ENCODE assay signal across 9 cellular contexts in the genomic region with DNA sequence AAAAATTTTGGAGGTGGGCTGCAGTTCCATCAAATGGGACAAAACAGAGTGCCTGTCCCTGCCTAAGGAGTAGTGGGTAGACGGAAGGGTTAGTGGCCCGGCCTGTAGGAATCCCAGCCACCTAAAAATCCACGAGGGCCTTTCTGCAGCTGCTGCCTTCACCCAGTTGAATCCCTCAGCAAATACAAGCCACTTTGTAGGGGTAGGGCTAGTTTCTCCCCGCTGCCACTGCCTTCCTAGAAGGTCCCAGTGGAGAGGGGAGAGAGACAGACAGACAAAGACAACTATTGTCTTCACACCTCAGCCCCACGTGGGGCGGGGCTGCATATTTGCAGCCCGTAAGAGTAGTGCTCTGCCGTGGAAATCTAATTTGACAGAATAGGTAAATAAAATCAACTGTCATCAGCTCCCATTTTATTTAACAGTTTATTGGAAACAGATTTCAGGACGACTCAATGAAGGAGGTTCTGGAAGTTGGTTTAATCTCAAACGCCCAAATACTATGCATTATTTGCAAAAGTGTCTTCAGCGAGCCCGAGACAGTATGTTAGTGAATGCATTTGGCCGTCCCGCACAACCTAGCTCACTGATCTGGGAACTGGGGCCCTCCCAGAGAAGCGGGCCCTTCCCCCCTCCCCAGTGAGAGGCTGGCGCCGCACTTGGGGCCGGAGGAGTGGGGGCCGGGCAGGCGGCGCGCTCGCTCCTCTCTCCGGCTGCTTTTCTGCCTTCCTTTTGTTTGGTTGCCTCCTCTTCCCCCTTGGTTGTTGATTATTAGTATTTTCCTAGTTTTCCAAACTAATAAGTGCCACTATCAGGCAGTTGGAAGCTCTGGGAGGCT.
DNase-seq lines count a peak whose midpoint lies in the region; ATAC-seq and TF ChIP-seq lines count a peak whose summit lies in the region.
"Had no signal": no experiment of that assay in that cellular context is flagged by ENCODE, and none has a peak within 500 bp of the region (broad histone marks: within the 10 kb centered on the region; RNA-seq: fewer than 3 reads in every experiment).

No MANE protein-coding gene starts in this region.

- 30 to 33% methylated on average over 23 to 24 of the region's 24 CpGs for WGBS in GM23248 (ENCODE audit: low coverage in 1 of 2, low lambda C conversion rate in 2 of 2, missing lambda C conversion rate in 2 of 2), 2 experiments

- intact Hi-C loops in gastrocnemius medialis (cut with DNase I; ENCODE audit: low total_unique reads), result no loop called here

- H3K27me3 ChIP-seq in GM23248 (replicated peaks; ENCODE audit: insufficient read depth) (no peaks in the 10 kb centered on the region), gastrocnemius medialis (peaks cover 0 to 2% (median 0%) of the 10 kb centered on the region in 3 donors)

- H3K4me2 ChIP-seq in GM23248 (ENCODE audit: unreplicated experiment), result peak overlapping the region; percentile 98
- H3K4me2 ChIP-seq: KMS-11 had no signal

- ATAC-seq in gastrocnemius medialis (no peak), HG02981 (IDR thresholded peaks at IDR 0.05; ENCODE audit: unreplicated experiment) (no peak)

- no peak for TF ChIP-seq POLR2A in gastrocnemius medialis (IDR thresholded peaks at IDR 0.05)

- no peaks in the 10 kb centered on the region for H4K20me1 ChIP-seq in GM23248 (ENCODE audit: insufficient read depth)

- H3K4me1 ChIP-seq in GM23248 (ENCODE audit: insufficient read depth) (peaks cover 8% of the 10 kb centered on the region; the same call in 1 of the 2 replicates), gastrocnemius medialis (peaks cover 0 to 5% of the 10 kb centered on the region in 2 donors)

- H3F3A ChIP-seq in GM23248 (ENCODE audit: insufficient read depth), result no peaks in the 10 kb centered on the region

- in situ Hi-C loops in GM23248 (cut with MboI), result no loop called here
- in situ Hi-C loops in astrocyte of the spinal cord (cut with HindIII; ENCODE audit: low sequenced_read_pairs), result no loop called here
- in situ Hi-C loops in gastrocnemius medialis (cut with MboI; ENCODE audit: low sequenced_read_pairs in 4 of 4), result no loop called here

- TF ChIP-seq CTCF in astrocyte of the spinal cord (IDR thresholded peaks at IDR 0.05; ENCODE audit: low read depth, low read length) (no peak), gastrocnemius medialis (IDR thresholded peaks at IDR 0.05 in 4 of 5, conservative IDR thresholded peaks at IDR 0.05 in 1 of 5) (no peak)

- no peaks in the 10 kb centered on the region for H3K79me2 ChIP-seq in GM23248 (ENCODE audit: insufficient read depth)

- H3K9ac ChIP-seq in GM23248, result peak overlapping the region; percentile 61
- H3K9ac ChIP-seq: KMS-11 had no signal

- no peaks in the 10 kb centered on the region for H3K9me3 ChIP-seq in GM23248 (ENCODE audit: low read depth)
- H3K9me3 ChIP-seq in gastrocnemius medialis, result no peaks in the 10 kb centered on the region

- peak overlapping the region; percentile 98 for H2AFZ ChIP-seq in GM23248

- no peaks in the 10 kb centered on the region for H3K9me2 ChIP-seq in GM23248 (ENCODE audit: insufficient read depth)

- H3K27ac ChIP-seq in GM23248 (no peak overlapping the region), gastrocnemius medialis (no peak overlapping the region)
- H3K27ac ChIP-seq: KMS-11 had no signal

- DNase-seq in GM23248 (peak; percentile 47), astrocyte of the spinal cord (ENCODE audit: low read depth, low spot score) (no peak), iPS-NIHi7 (ENCODE audit: extremely low spot score) (peak; percentile 59), gastrocnemius medialis (no peak), COR-L47 (lab: John Stamatoyannopoulos, UW) (no peak), 8988T (no peak), cerebellar nuclear complex (lab: John Stamatoyannopoulos, UW) (no peak)

- H3K4me3 ChIP-seq in GM23248 (peak overlapping the region; percentile 73), astrocyte of the spinal cord (ENCODE audit: low read depth, low read length) (peak overlapping the region; percentile 35), gastrocnemius medialis (peak overlapping the region; percentile 49 to 69 (median 52))

- H3K36me3 ChIP-seq in GM23248 (ENCODE audit: low read depth), result no peaks in the 10 kb centered on the region
- H3K36me3 ChIP-seq in gastrocnemius medialis, result no peaks in the 10 kb centered on the region

Comparison
In these comparisons a context has a peak if more than half of its experiments do, and no peak if none do; other contexts are left out.
1. DNase-seq: peak in GM23248 (single experiment) and iPS-NIHi7 (single experiment); none in astrocyte of the spinal cord (single experiment), gastrocnemius medialis (0 of 2), COR-L47 (single experiment), 8988T (single experiment) and cerebellar nuclear complex (0 of 2).
2. Peak in every context shown above with its lines, with median percentiles within 50 percentile points of each other: H3K4me3 ChIP-seq.